In genomic region chr6:36590237-36590636, GRCh38 we compare ENCODE assay signal across 1 cellular context.
TF ChIP-seq lines count a peak whose summit lies in the region.

No MANE protein-coding gene starts in this region.

TF ChIP-seq in HEK293, 187 proteins besides CTCF, POLR2A, EP300 and RAD21 (continued from another document):
- TF ChIP-seq PRDM10 (tag by site-specific recombination; IDR thresholded peaks at IDR 0.05) (peak; percentile 71), ZNF398 (tag by site-specific recombination; IDR thresholded peaks at IDR 0.05) (peak; percentile 20; the same call in 1 of the 2 replicates), ZNF600 (tag by site-specific recombination; IDR thresholded peaks at IDR 0.05) (peak; percentile 60), GFI1B (tag by site-specific recombination; IDR thresholded peaks at IDR 0.05) (no peak), ZBTB17 (tag by site-specific recombination; IDR thresholded peaks at IDR 0.05) (peak; percentile 78), ZNF10 (tag by site-specific recombination; IDR thresholded peaks at IDR 0.05) (peak; percentile 87), IKZF3 (tag by site-specific recombination; IDR thresholded peaks at IDR 0.05) (0 out of 2 replicates have a peak, but pooled peaks have one; percentile 46), ZBTB20 (tag by site-specific recombination; IDR thresholded peaks at IDR 0.05) (0 out of 2 replicates have a peak, but pooled peaks have one; percentile 22)
